38 cellular contexts compared by ENCODE assay signal in genomic region chr3:135811597-135811996, GRCh38.
"Had no signal": no experiment of that assay in that cellular context is flagged by ENCODE, and none has a peak within 500 bp of the region (broad histone marks: within the 10 kb centered on the region; RNA-seq: fewer than 3 reads in every experiment).

No MANE protein-coding gene starts in this region.

- DNase-seq: activated B cell treated with CpG ODN at 0.5 μM for 24 hours; activated CD4-positive, alpha-beta memory T cell treated with anti-CD3 and anti-CD28 coated beads, Interleukin-2, amount 10 ng/mL, durations not matched to agents 7 days and 5 days; activated CD4-positive, alpha-beta T cell treated with anti-CD3 and anti-CD28 coated beads for 4 hours; activated CD4-positive, alpha-beta T cell treated with anti-CD3 and anti-CD28 coated beads, Interleukin-2, amount 10 ng/mL, durations not matched to agents 24 days and 14 days; activated CD4-positive, alpha-beta T cell treated with anti-CD3 and anti-CD28 coated beads, Interleukin-2, amount 50 U/mL, for 1 hour; activated CD4-positive, alpha-beta T cell treated with anti-CD3 and anti-CD28 coated beads, Interleukin-2, amount 50 U/mL, for 4 hours; activated CD4-positive, CD25-positive, alpha-beta regulatory T cell treated with anti-CD3 and anti-CD28 coated beads, Interleukin-2, amount 50 U/mL, for 72 hours; activated CD8-positive, alpha-beta memory T cell treated with anti-CD3 and anti-CD28 coated beads for 24 hours; activated CD8-positive, alpha-beta memory T cell treated with anti-CD3 and anti-CD28 coated beads, Interleukin-2, amount 10 ng/mL, durations not matched to agents 7 days and 5 days; activated CD8-positive, alpha-beta T cell treated with anti-CD3 and anti-CD28 coated beads, Interleukin-2, amount 10 ng/mL, durations not matched to agents 7 days and 5 days; activated effector memory CD4-positive, alpha-beta T cell treated with anti-CD3 and anti-CD28 coated beads, Interleukin-2, amount 50 U/mL, for 16 hours; activated gamma-delta T cell treated with Interleukin-2 at 50 U/mL for 16 hours; activated naive CD4-positive, alpha-beta T cell; activated naive CD4-positive, alpha-beta T cell treated with anti-CD3 and anti-CD28 coated beads for 36 hours; activated naive CD4-positive, alpha-beta T cell treated with anti-CD3 and anti-CD28 coated beads, Interleukin-2, amount 50 U/mL, for 16 hours; activated naive CD8-positive, alpha-beta T cell treated with anti-CD3 and anti-CD28 coated beads for 36 hours; activated T-cell treated with anti-CD3 and anti-CD28 coated beads for 4 hours; activated T-cell treated with anti-CD3 and anti-CD28 coated beads, Interleukin-2, amount 50 U/mL, for 1 hour; activated T-cell treated with anti-CD3 and anti-CD28 coated beads, Interleukin-2, amount 50 U/mL, for 4 hours; activated T-cell treated with anti-CD3 and anti-CD28 coated beads, Interleukin-2, amount 50 U/mL, for 72 hours; adrenal gland; amniotic stem cell; aorta; body of pancreas; caudate nucleus; cerebellar nuclear complex; SW 1271; T-helper 1 cell; T-helper 2 cell; T-helper 9 cell had no signal

- H3K27me3 ChIP-seq: body of pancreas, cardiac muscle cell had no signal

- H3K4me3 Mint-ChIP-seq: activated B cell treated with CpG ODN at 0.5 μM for 24 hours; activated CD4-positive, alpha-beta memory T cell treated with anti-CD3 and anti-CD28 coated beads, Interleukin-2, amount 10 ng/mL, durations not matched to agents 7 days and 5 days; activated CD4-positive, alpha-beta T cell treated with anti-CD3 and anti-CD28 coated beads, Interleukin-2, amount 10 ng/mL, durations not matched to agents 24 days and 14 days; activated CD8-positive, alpha-beta memory T cell treated with anti-CD3 and anti-CD28 coated beads, Interleukin-2, amount 10 ng/mL, durations not matched to agents 7 days and 5 days; activated CD8-positive, alpha-beta T cell treated with anti-CD3 and anti-CD28 coated beads, Interleukin-2, amount 10 ng/mL, durations not matched to agents 7 days and 5 days; activated naive CD4-positive, alpha-beta T cell treated with anti-CD3 and anti-CD28 coated beads for 36 hours; activated naive CD8-positive, alpha-beta T cell treated with anti-CD3 and anti-CD28 coated beads for 36 hours; activated T-cell treated with anti-CD3 and anti-CD28 coated beads, Interleukin-2, amount 50 U/mL, for 4 hours; activated T-cell treated with anti-CD3 and anti-CD28 coated beads, Interleukin-2, amount 50 U/mL, for 72 hours; activated T-helper 1 cell treated with anti-CD3 and anti-CD28 coated beads, Interleukin-12 subunit alpha, Interleukin-12 subunit beta, Interleukin-2, Interleukin-4 antibody, amounts not matched to agents 30 ng/mL and 10 ng/mL and 1 ng/mL, durations not matched to agents 14 hours and 24 hours and 36 hours; activated T-helper 17 cell treated with anti-CD3 and anti-CD28 coated beads, Interleukin-2, amount 50 U/mL, for 72 hours; central memory CD8-positive, alpha-beta T cell; T-helper 1 cell treated with Interleukin-12 subunit alpha and Interleukin-12 subunit beta and Interleukin-4 antibody, amounts not matched to agents 30 μg/mL and 1 μg/mL, for 36 hours; T-helper 2 cell treated with Interferon-gamma antibody and Interleukin-4, amounts not matched to agents 5 μg/mL and 100 μg/mL, for 36 hours had no signal

- H3K36me3 ChIP-seq: adrenal gland, cardiac muscle cell had no signal

- H3K9me3 ChIP-seq: adrenal gland, body of pancreas had no signal

- H3K27ac ChIP-seq: adrenal gland, body of pancreas, cardiac muscle cell, VCaP had no signal

- H3K36me3 Mint-ChIP-seq: activated CD8-positive, alpha-beta memory T cell treated with anti-CD3 and anti-CD28 coated beads, Interleukin-2, amount 10 ng/mL, durations not matched to agents 7 days and 5 days; activated naive CD4-positive, alpha-beta T cell treated with anti-CD3 and anti-CD28 coated beads, Interleukin-2, amount 50 U/mL, for 72 hours; activated naive CD8-positive, alpha-beta T cell treated with anti-CD3 and anti-CD28 coated beads for 36 hours had no signal

- ATAC-seq: activated CD8-positive, alpha-beta memory T cell treated with anti-CD3 and anti-CD28 coated beads, Interleukin-2, amount 10 ng/mL, durations not matched to agents 7 days and 5 days; activated CD8-positive, alpha-beta T cell treated with anti-CD3 and anti-CD28 coated beads, Interleukin-2, amount 10 ng/mL, durations not matched to agents 7 days and 5 days; activated naive CD4-positive, alpha-beta T cell treated with anti-CD3 and anti-CD28 coated beads, Interleukin-2, amount 50 U/mL, for 72 hours; activated T-cell treated with anti-CD3 and anti-CD28 coated beads, Interleukin-2, amount 50 U/mL, for 4 hours; activated T-cell treated with anti-CD3 and anti-CD28 coated beads, Interleukin-2, amount 50 U/mL, for 72 hours; activated T-helper 17 cell treated with anti-CD3 and anti-CD28 coated beads, Interleukin-2, amount 50 U/mL, for 72 hours; body of pancreas had no signal

- H3K4me1 Mint-ChIP-seq: activated B cell treated with CpG ODN at 0.5 μM for 24 hours; activated CD4-positive, alpha-beta memory T cell treated with anti-CD3 and anti-CD28 coated beads, Interleukin-2, amount 10 ng/mL, durations not matched to agents 7 days and 5 days; activated CD4-positive, alpha-beta T cell treated with anti-CD3 and anti-CD28 coated beads, Interleukin-2, amount 10 ng/mL, durations not matched to agents 24 days and 14 days; activated CD8-positive, alpha-beta memory T cell treated with anti-CD3 and anti-CD28 coated beads, Interleukin-2, amount 10 ng/mL, durations not matched to agents 7 days and 5 days; activated naive CD8-positive, alpha-beta T cell treated with anti-CD3 and anti-CD28 coated beads for 36 hours; activated T-helper 17 cell treated with anti-CD3 and anti-CD28 coated beads, Interleukin-2, amount 50 U/mL, for 72 hours; central memory CD8-positive, alpha-beta T cell had no signal

- H3K9me3 Mint-ChIP-seq: activated B cell treated with CpG ODN at 0.5 μM for 24 hours; activated CD4-positive, alpha-beta memory T cell treated with anti-CD3 and anti-CD28 coated beads, Interleukin-2, amount 10 ng/mL, durations not matched to agents 7 days and 5 days; activated CD4-positive, alpha-beta T cell treated with anti-CD3 and anti-CD28 coated beads, Interleukin-2, amount 10 ng/mL, durations not matched to agents 24 days and 14 days; activated naive CD4-positive, alpha-beta T cell treated with anti-CD3 and anti-CD28 coated beads for 36 hours; activated naive CD8-positive, alpha-beta T cell treated with anti-CD3 and anti-CD28 coated beads for 36 hours; activated T-helper 1 cell treated with anti-CD3 and anti-CD28 coated beads, Interleukin-12 subunit alpha, Interleukin-12 subunit beta, Interleukin-2, Interleukin-4 antibody, amounts not matched to agents 30 ng/mL and 10 ng/mL and 1 ng/mL, durations not matched to agents 14 hours and 24 hours and 36 hours; activated T-helper 17 cell treated with anti-CD3 and anti-CD28 coated beads, Interleukin-2, amount 50 U/mL, for 72 hours; central memory CD8-positive, alpha-beta T cell; T-helper 1 cell treated with Interleukin-12 subunit alpha and Interleukin-12 subunit beta and Interleukin-4 antibody, amounts not matched to agents 30 μg/mL and 1 μg/mL, for 36 hours; T-helper 2 cell treated with Interferon-gamma antibody and Interleukin-4, amounts not matched to agents 5 μg/mL and 100 μg/mL, for 36 hours had no signal

- H3K27me3 Mint-ChIP-seq: activated CD4-positive, alpha-beta memory T cell treated with anti-CD3 and anti-CD28 coated beads, Interleukin-2, amount 10 ng/mL, durations not matched to agents 7 days and 5 days; activated CD4-positive, alpha-beta T cell treated with anti-CD3 and anti-CD28 coated beads, Interleukin-2, amount 10 ng/mL, durations not matched to agents 24 days and 14 days; activated CD8-positive, alpha-beta memory T cell treated with anti-CD3 and anti-CD28 coated beads, Interleukin-2, amount 10 ng/mL, durations not matched to agents 7 days and 5 days; activated naive CD8-positive, alpha-beta T cell treated with anti-CD3 and anti-CD28 coated beads for 36 hours had no signal

- H3K4me3 ChIP-seq: adrenal gland, body of pancreas, cardiac muscle cell had no signal

- H3K27ac Mint-ChIP-seq: activated B cell treated with CpG ODN at 0.5 μM for 24 hours; activated CD4-positive, alpha-beta memory T cell treated with anti-CD3 and anti-CD28 coated beads, Interleukin-2, amount 10 ng/mL, durations not matched to agents 7 days and 5 days; activated CD4-positive, alpha-beta T cell treated with anti-CD3 and anti-CD28 coated beads, Interleukin-2, amount 10 ng/mL, durations not matched to agents 24 days and 14 days; activated CD8-positive, alpha-beta memory T cell treated with anti-CD3 and anti-CD28 coated beads, Interleukin-2, amount 10 ng/mL, durations not matched to agents 7 days and 5 days; activated CD8-positive, alpha-beta T cell treated with anti-CD3 and anti-CD28 coated beads, Interleukin-2, amount 10 ng/mL, durations not matched to agents 7 days and 5 days; activated naive CD4-positive, alpha-beta T cell treated with anti-CD3 and anti-CD28 coated beads for 36 hours; activated naive CD4-positive, alpha-beta T cell treated with anti-CD3 and anti-CD28 coated beads, Interleukin-2, amount 50 U/mL, for 72 hours; activated naive CD8-positive, alpha-beta T cell treated with anti-CD3 and anti-CD28 coated beads for 36 hours; activated T-cell treated with anti-CD3 and anti-CD28 coated beads, Interleukin-2, amount 50 U/mL, for 72 hours; activated T-helper 1 cell treated with anti-CD3 and anti-CD28 coated beads, Interleukin-12 subunit alpha, Interleukin-12 subunit beta, Interleukin-2, Interleukin-4 antibody, amounts not matched to agents 30 ng/mL and 10 ng/mL and 1 ng/mL, durations not matched to agents 14 hours and 24 hours and 36 hours; activated T-helper 17 cell treated with anti-CD3 and anti-CD28 coated beads, Interleukin-2, amount 50 U/mL, for 72 hours; T-helper 1 cell treated with Interleukin-12 subunit alpha and Interleukin-12 subunit beta and Interleukin-4 antibody, amounts not matched to agents 30 μg/mL and 1 μg/mL, for 36 hours; T-helper 2 cell treated with Interferon-gamma antibody and Interleukin-4, amounts not matched to agents 5 μg/mL and 100 μg/mL, for 36 hours had no signal
